Comparison of ENCODE assay signal across 15 cellular contexts in the genomic region with DNA sequence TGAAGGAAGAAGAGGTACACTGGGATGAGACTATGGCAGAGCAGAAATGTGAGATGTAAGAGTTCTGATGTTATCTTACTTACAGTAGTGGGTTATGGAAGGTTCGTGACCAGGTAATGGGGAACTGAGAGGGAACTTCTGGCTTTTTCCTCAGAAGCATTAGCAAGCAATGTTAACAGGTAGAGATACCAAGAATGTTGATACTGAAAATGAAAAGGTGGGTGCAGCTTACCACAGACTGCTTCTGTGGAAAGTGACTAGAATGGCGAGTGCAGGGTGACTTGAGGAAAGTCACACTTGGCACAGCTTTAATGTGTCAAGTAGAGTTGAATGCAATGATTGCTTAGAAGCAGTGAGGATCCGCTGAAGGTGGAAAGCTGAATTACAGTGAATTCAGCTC.
DNase-seq lines count a peak whose midpoint lies in the region; ATAC-seq, FAIRE-seq and TF ChIP-seq lines count a peak whose summit lies in the region.
"Had no signal": no experiment of that assay in that cellular context is flagged by ENCODE, and none has a peak within 500 bp of the region (broad histone marks: within the 10 kb centered on the region; RNA-seq: fewer than 3 reads in every experiment).

No MANE protein-coding gene starts in this region.

- FAIRE-seq in GM12878 (lab: Jason Lieb, UNC) = no peak
- FAIRE-seq: A204.1 had no signal

- POLR2A ChIA-PET in activated CD4-positive, alpha-beta memory T cell treated with anti-CD3 and anti-CD28 coated beads for 36 hours (lab: Charles Lee) = interaction anchor here (0.8 kb wide), 1 partner anchor 12 kb away, joined by 3 read pairs; no protein-coding TSS in a partner anchor
- POLR2A ChIA-PET in activated CD4-positive, alpha-beta memory T cell treated with anti-CD3 and anti-CD28 coated beads, Interleukin-2, amount 10 ng/mL, durations not matched to agents 7 days and 5 days (lab: Charles Lee) = no interaction called here
- POLR2A ChIA-PET in GM12878 (lab: Charles Lee) = no interaction called here

- TF ChIP-seq RAD21 in GM12878 (IDR thresholded peaks at IDR 0.05; ENCODE audit: insufficient read depth, low read depth, low read length) = no peak

- H2AFZ ChIP-seq in GM12878 (ENCODE audit: control insufficient read depth, low read depth, low read length) = no peak overlapping the region

- peaks cover 8% of the 10 kb centered on the region for H3K4me1 ChIP-seq in GM12878 (ENCODE audit: control insufficient read depth, insufficient read depth, low read length)

- peak; percentile 86 for ATAC-seq in GM21367 (IDR thresholded peaks at IDR 0.05; ENCODE audit: unreplicated experiment)
- peak; percentile 90 for ATAC-seq in HG03039 (IDR thresholded peaks at IDR 0.05; ENCODE audit: unreplicated experiment)
- peak; percentile 23; the same call in 2 of the 3 replicates for ATAC-seq in GM12878
- ATAC-seq: HCT116 had no signal

- H3K27me3 ChIP-seq in GM12878 (replicated peaks in 1 of 2; ENCODE audit: control insufficient read depth in 2 of 2, insufficient read depth in 2 of 2, low read length in 1 of 2) = no peaks in the 10 kb centered on the region

- TF ChIP-seq EP300 in GM12878 (IDR thresholded peaks at IDR 0.05; ENCODE audit: borderline replicate concordance in 1 of 2, control insufficient read depth in 1 of 2, low read depth in 2 of 2, low read length in 2 of 2) = no peak

- intact Hi-C loops in activated CD4-positive, alpha-beta memory T cell treated with anti-CD3 and anti-CD28 coated beads for 36 hours (cut with micrococcal nuclease) = loop anchor here (1.0 kb wide), 1 partner anchor 160 kb away; no protein-coding TSS in a partner anchor
- intact Hi-C loops in GM12878 (cut with micrococcal nuclease; ENCODE audit: unreplicated experiment) (no loop called here), head of caudate nucleus (cut with DNase I) (no loop called here)

- no peak overlapping the region for H3K4me3 ChIP-seq in GM12878
- H3K4me3 ChIP-seq: thoracic aorta had no signal

- SMC1A ChIA-PET in GM12878 (lab: Charles Lee; ENCODE audit: uncharacterized antibody, unreplicated experiment) = interaction anchor here (0.6 kb wide), 1 partner anchor 9 kb away, joined by 3 read pairs; no protein-coding TSS in a partner anchor

- H3K27me3 Mint-ChIP-seq in activated CD4-positive, alpha-beta memory T cell treated with anti-CD3 and anti-CD28 coated beads for 36 hours = peaks cover 4% of the 10 kb centered on the region
- no peaks in the 10 kb centered on the region for H3K27me3 Mint-ChIP-seq in activated CD4-positive, alpha-beta memory T cell treated with anti-CD3 and anti-CD28 coated beads, Interleukin-2, amount 10 ng/mL, durations not matched to agents 7 days and 5 days

- peaks cover 5% of the 10 kb centered on the region for H3K4me1 Mint-ChIP-seq in activated CD4-positive, alpha-beta memory T cell treated with anti-CD3 and anti-CD28 coated beads for 36 hours (ENCODE audit: low read depth)
- H3K4me1 Mint-ChIP-seq in activated CD4-positive, alpha-beta memory T cell treated with anti-CD3 and anti-CD28 coated beads, Interleukin-2, amount 10 ng/mL, durations not matched to agents 7 days and 5 days = no peaks in the 10 kb centered on the region

- H3K27ac ChIP-seq in GM12878 (ENCODE audit: control insufficient read depth, insufficient read depth) = no peak overlapping the region
- H3K27ac ChIP-seq: thoracic aorta had no signal

- TF ChIP-seq POLR2A in GM12878 (IDR thresholded peaks at IDR 0.05; ENCODE audit: low read depth, low read length) = no peak

- no peaks in the 10 kb centered on the region for H3K36me3 Mint-ChIP-seq in activated CD4-positive, alpha-beta memory T cell treated with anti-CD3 and anti-CD28 coated beads for 36 hours
- H3K36me3 Mint-ChIP-seq in activated CD4-positive, alpha-beta memory T cell treated with anti-CD3 and anti-CD28 coated beads, Interleukin-2, amount 10 ng/mL, durations not matched to agents 7 days and 5 days (ENCODE audit: low read depth) = no peaks in the 10 kb centered on the region

- TF ChIP-seq CTCF in GM12878 (IDR thresholded peaks at IDR 0.05 in 2 of 3, conservative IDR thresholded peaks at IDR 0.05 in 1 of 3; ENCODE audit: control insufficient read depth in 2 of 3, extremely low read depth in 1 of 3, insufficient read depth in 1 of 3, low read depth in 3 of 3, low read length in 3 of 3) = no peak

- no peak overlapping the region for H3K9ac ChIP-seq in GM12878 (ENCODE audit: control insufficient read depth, insufficient read depth, low read length)

- no peak for DNase-seq in activated CD4-positive, alpha-beta memory T cell treated with anti-CD3 and anti-CD28 coated beads for 36 hours
- no peak for DNase-seq in activated CD4-positive, alpha-beta memory T cell treated with anti-CD3 and anti-CD28 coated beads, Interleukin-2, amount 10 ng/mL, durations not matched to agents 7 days and 5 days
- DNase-seq in GM12878 (ENCODE audit: low read depth, low spot score) = peak; percentile 43
- DNase-seq in HuH-7 (ENCODE audit: low spot score) = no peak
- no peak for DNase-seq in head of caudate nucleus
- no peak for DNase-seq in NCI-H82 (lab: John Stamatoyannopoulos, UW)
- DNase-seq: kidney glomerular epithelial cell, NCI-H510A, SW 1271 had no signal

- no peaks in the 10 kb centered on the region for H3K9me3 ChIP-seq in GM12878 (replicated peaks; ENCODE audit: control insufficient read depth, insufficient read depth, low read length)
- H3K9me3 ChIP-seq: thoracic aorta had no signal

- H3K9me3 Mint-ChIP-seq in activated CD4-positive, alpha-beta memory T cell treated with anti-CD3 and anti-CD28 coated beads for 36 hours = no peaks in the 10 kb centered on the region
- no peaks in the 10 kb centered on the region for H3K9me3 Mint-ChIP-seq in activated CD4-positive, alpha-beta memory T cell treated with anti-CD3 and anti-CD28 coated beads, Interleukin-2, amount 10 ng/mL, durations not matched to agents 7 days and 5 days

- CTCF ChIA-PET in activated CD4-positive, alpha-beta memory T cell treated with anti-CD3 and anti-CD28 coated beads for 36 hours (lab: Charles Lee) = no interaction called here
- CTCF ChIA-PET in activated CD4-positive, alpha-beta memory T cell treated with anti-CD3 and anti-CD28 coated beads, Interleukin-2, amount 10 ng/mL, durations not matched to agents 7 days and 5 days (lab: Charles Lee) = no interaction called here
- CTCF ChIA-PET in GM12878 (lab: Yijun Ruan, JAX) = no interaction called here

- no peaks in the 10 kb centered on the region for H4K20me1 ChIP-seq in GM12878 (ENCODE audit: control insufficient read depth, insufficient read depth)

- H3K4me2 ChIP-seq in GM12878 (ENCODE audit: control insufficient read depth, insufficient read depth) = no peak overlapping the region

- BruUV-seq in GM12878 (replicated peaks; lab: Mats Ljungman, UMichigan) = no TSS peak

- H3K36me3 ChIP-seq in GM12878 (ENCODE audit: control insufficient read depth in 2 of 2, insufficient read depth in 2 of 2, low read length in 1 of 2) = no peaks in the 10 kb centered on the region
- H3K36me3 ChIP-seq: thoracic aorta had no signal

- RAD21 ChIA-PET in GM12878 (lab: Charles Lee; ENCODE audit: unreplicated experiment) = no interaction called here

- H3K79me2 ChIP-seq in GM12878 (ENCODE audit: control insufficient read depth, insufficient read depth, low read length) = no peaks in the 10 kb centered on the region

- in situ Hi-C loops in GM12878 (cut with MboI) = no loop called here

- H3K27ac Mint-ChIP-seq in activated CD4-positive, alpha-beta memory T cell treated with anti-CD3 and anti-CD28 coated beads for 36 hours = peak overlapping the region; percentile 31
- H3K27ac Mint-ChIP-seq in activated CD4-positive, alpha-beta memory T cell treated with anti-CD3 and anti-CD28 coated beads, Interleukin-2, amount 10 ng/mL, durations not matched to agents 7 days and 5 days = no peak overlapping the region

- WGBS in GM12878 (ENCODE audit: insufficient coverage, insufficient replicate concordance, low lambda C conversion rate, missing lambda C conversion rate) = 37% methylated on average over 3 of the region's 3 CpGs

- H3K4me3 Mint-ChIP-seq in activated CD4-positive, alpha-beta memory T cell treated with anti-CD3 and anti-CD28 coated beads for 36 hours = no peak overlapping the region
- no peak overlapping the region for H3K4me3 Mint-ChIP-seq in activated CD4-positive, alpha-beta memory T cell treated with anti-CD3 and anti-CD28 coated beads, Interleukin-2, amount 10 ng/mL, durations not matched to agents 7 days and 5 days
- H3K4me3 Mint-ChIP-seq: neural crest cell had no signal

TF ChIP-seq in GM12878, 131 proteins besides CTCF, POLR2A, EP300 and RAD21:
- TF ChIP-seq RUNX3 (IDR thresholded peaks at IDR 0.05; ENCODE audit: low read length) (peak; percentile 66), SPI1 (IDR thresholded peaks at IDR 0.05; ENCODE audit: borderline replicate concordance, insufficient read depth, low read depth, low read length) (peak; percentile 48; the same call in 1 of the 2 replicates), NR2C1 (IDR thresholded peaks at IDR 0.05) (no peak), MLLT1 (IDR thresholded peaks at IDR 0.05) (no peak)

Comparison
In these comparisons a context has a peak if more than half of its experiments do, and no peak if none do; other contexts are left out.
1. ATAC-seq: peak in every context shown above with its lines; median percentile 90 in HG03039; 86 in GM21367; 23 in GM12878.